ENCODE assay signal across 19 cellular contexts in genomic region chr4:39715788-39716187, GRCh38. TPM values are rescaled to one million over a fixed set of nuclear protein-coding genes. Genes with fewer than 3 reads are reported as not detected.
A peak's percentile ranks its signal among the peaks of the same experiment; 100 is the strongest.
DNase-seq lines count a peak whose midpoint lies in the region; ATAC-seq and TF ChIP-seq lines count a peak whose summit lies in the region.
"Had no signal": no experiment of that assay in that cellular context is flagged by ENCODE, and none has a peak within 500 bp of the region (broad histone marks: within the 10 kb centered on the region; RNA-seq: fewer than 3 reads in every experiment).

No MANE protein-coding gene starts in this region.

- peaks cover 64% of the 10 kb centered on the region for H3K4me1 Mint-ChIP-seq in CD4-positive, alpha-beta T cell (ENCODE audit: low read depth)
- H3K4me1 Mint-ChIP-seq in endodermal cell, result peaks cover 5% of the 10 kb centered on the region

- CTCF ChIA-PET in CD4-positive, alpha-beta T cell (lab: Charles Lee), result no interaction called here

- H3K27ac Mint-ChIP-seq in CD4-positive, alpha-beta T cell, result peak overlapping the region; percentile 9
- peak overlapping the region; percentile 71 for H3K27ac Mint-ChIP-seq in endodermal cell
- H3K27ac Mint-ChIP-seq: T-helper 17 cell had no signal

- H3K36me3 Mint-ChIP-seq in CD4-positive, alpha-beta T cell (ENCODE audit: low read depth), result peaks cover 50% of the 10 kb centered on the region
- peaks cover 53% of the 10 kb centered on the region for H3K36me3 Mint-ChIP-seq in endodermal cell (ENCODE audit: low read depth)

- TF ChIP-seq POLR2A in testis (IDR thresholded peaks at IDR 0.05), result no peak
- TF ChIP-seq POLR2A in esophagus muscularis mucosa (IDR thresholded peaks at IDR 0.05; ENCODE audit: low read depth), result no peak

- no peak overlapping the region for H3K27ac ChIP-seq in CD4-positive, alpha-beta T cell (ENCODE audit: low read depth, low read length)
- H3K27ac ChIP-seq in endodermal cell (ENCODE audit: low read depth, low read length) (no peak overlapping the region), testis (no peak overlapping the region), esophagus muscularis mucosa (replicated peaks in 1 of 4) (no peak overlapping the region)
- no peak overlapping the region for H3K27ac ChIP-seq in effector memory CD4-positive, alpha-beta T cell (ENCODE audit: insufficient read depth, low read length, poor library complexity, severe bottlenecking)
- H3K27ac ChIP-seq: parathyroid adenoma, PC-9, sigmoid colon, SJCRH30 had no signal

- no peak for TF ChIP-seq CTCF in CD4-positive, alpha-beta T cell (IDR thresholded peaks at IDR 0.05)
- no peak for TF ChIP-seq CTCF in endodermal cell (conservative IDR thresholded peaks at IDR 0.05)
- TF ChIP-seq CTCF in testis (IDR thresholded peaks at IDR 0.05), result no peak
- no peak for TF ChIP-seq CTCF in esophagus muscularis mucosa (IDR thresholded peaks at IDR 0.05)

- H3K9me3 ChIP-seq in CD4-positive, alpha-beta T cell (ENCODE audit: control insufficient read depth, low read length), result no peaks in the 10 kb centered on the region
- H3K9me3 ChIP-seq in endodermal cell (ENCODE audit: control insufficient read depth, low read length) (peaks cover 5% of the 10 kb centered on the region), testis (no peaks in the 10 kb centered on the region), esophagus muscularis mucosa (no peaks in the 10 kb centered on the region)
- no peaks in the 10 kb centered on the region for H3K9me3 ChIP-seq in effector memory CD4-positive, alpha-beta T cell (ENCODE audit: control insufficient read depth, low read length)
- H3K9me3 ChIP-seq: sigmoid colon, SJCRH30 had no signal

- H3K4me3 Mint-ChIP-seq in CD4-positive, alpha-beta T cell, result no peak overlapping the region
- H3K4me3 Mint-ChIP-seq in endodermal cell, result no peak overlapping the region
- H3K4me3 Mint-ChIP-seq: T-helper 17 cell had no signal

- no peaks in the 10 kb centered on the region for H3K27me3 Mint-ChIP-seq in CD4-positive, alpha-beta T cell
- no peaks in the 10 kb centered on the region for H3K27me3 Mint-ChIP-seq in endodermal cell (ENCODE audit: insufficient read depth)
- H3K27me3 Mint-ChIP-seq: naive thymus-derived CD4-positive, alpha-beta T cell; T-helper 17 cell had no signal

- H3K4me1 ChIP-seq in endodermal cell (ENCODE audit: control insufficient read depth, insufficient read depth, low read length) (no peaks in the 10 kb centered on the region), testis (peaks cover 8% of the 10 kb centered on the region), esophagus muscularis mucosa (peaks cover 19 to 62% (median 55%) of the 10 kb centered on the region in 4 donors)
- peaks cover 8% of the 10 kb centered on the region for H3K4me1 ChIP-seq in effector memory CD4-positive, alpha-beta T cell (ENCODE audit: control insufficient read depth, insufficient read depth, low read length, poor library complexity, severe bottlenecking)
- H3K4me1 ChIP-seq: SJCRH30 had no signal

- no peak overlapping the region for H3K9ac ChIP-seq in endodermal cell (ENCODE audit: extremely low read depth, low read length, poor library complexity, severe bottlenecking)
- H3K9ac ChIP-seq: parathyroid adenoma had no signal

- H3K36me3 ChIP-seq in endodermal cell (ENCODE audit: control insufficient read depth, insufficient read depth, low read length) (peaks cover 22% of the 10 kb centered on the region), testis (ENCODE audit: low read depth, missing control alignments) (no peaks in the 10 kb centered on the region), esophagus muscularis mucosa (peaks cover 0 to 13% (median 6%) of the 10 kb centered on the region in 4 donors)
- no peaks in the 10 kb centered on the region for H3K36me3 ChIP-seq in effector memory CD4-positive, alpha-beta T cell (ENCODE audit: control insufficient read depth, insufficient read depth, low read length)

- no peaks in the 10 kb centered on the region for H3K9me3 Mint-ChIP-seq in CD4-positive, alpha-beta T cell
- peaks cover 9% of the 10 kb centered on the region for H3K9me3 Mint-ChIP-seq in endodermal cell
- H3K9me3 Mint-ChIP-seq: naive thymus-derived CD4-positive, alpha-beta T cell had no signal

- H3K4me3 ChIP-seq in endodermal cell (ENCODE audit: low read length) (no peak overlapping the region), testis (no peak overlapping the region), esophagus muscularis mucosa (no peak overlapping the region)
- H3K4me3 ChIP-seq in effector memory CD4-positive, alpha-beta T cell (ENCODE audit: insufficient read depth, low read depth, low read length, poor library complexity, severe bottlenecking), result no peak overlapping the region
- H3K4me3 ChIP-seq: PC-9, sigmoid colon, SJCRH30 had no signal

- no peak for ATAC-seq in CD4-positive, alpha-beta T cell (ENCODE audit: poor library complexity)
- ATAC-seq in GM18858 (IDR thresholded peaks at IDR 0.05; ENCODE audit: unreplicated experiment) (peak; percentile 41), HG03432 (IDR thresholded peaks at IDR 0.05; ENCODE audit: unreplicated experiment) (peak; percentile 53)
- ATAC-seq: naive thymus-derived CD4-positive, alpha-beta T cell; T-helper 17 cell had no signal

- TF ChIP-seq EP300 in esophagus muscularis mucosa (IDR thresholded peaks at IDR 0.05), result no peak

- DNase-seq in CD4-positive, alpha-beta T cell, result no peak
- DNase-seq in endodermal cell (no peak), testis (no peak), SW480 (ENCODE audit: low spot score) (no peak), esophagus muscularis mucosa (ENCODE audit: extremely low spot score) (no peak)
- DNase-seq in effector memory CD4-positive, alpha-beta T cell, result no peak
- DNase-seq: activated gamma-delta T cell treated with Interleukin-2 at 50 U/mL for 16 hours; COR-L47; kidney; naive thymus-derived CD4-positive, alpha-beta T cell; NCI-H1417; NCI-H2171; PC-9; sigmoid colon; SJCRH30; T-helper 17 cell had no signal

- POLR2A ChIA-PET in CD4-positive, alpha-beta T cell (lab: Charles Lee), result no interaction called here

- intact Hi-C loops in CD4-positive, alpha-beta T cell (cut with DNase I, micrococcal nuclease), result no loop called here
- intact Hi-C loops in testis (cut with DNase I; ENCODE audit: low total_unique reads) (no loop called here), esophagus muscularis mucosa (cut with DNase I) (no loop called here)

- no peaks in the 10 kb centered on the region for H3K27me3 ChIP-seq in CD4-positive, alpha-beta T cell (ENCODE audit: control insufficient read depth, insufficient read depth, low read length)
- H3K27me3 ChIP-seq in endodermal cell (ENCODE audit: control insufficient read depth, insufficient read depth, low read length, poor library complexity, severe bottlenecking), result no peaks in the 10 kb centered on the region
- H3K27me3 ChIP-seq in testis, result no peaks in the 10 kb centered on the region
- no peaks in the 10 kb centered on the region for H3K27me3 ChIP-seq in effector memory CD4-positive, alpha-beta T cell (replicated peaks; ENCODE audit: control insufficient read depth, insufficient read depth, low read length, poor library complexity, severe bottlenecking)
- no peaks in the 10 kb centered on the region for H3K27me3 ChIP-seq in esophagus muscularis mucosa
- H3K27me3 ChIP-seq: sigmoid colon, SJCRH30 had no signal

- WGBS in endodermal cell (ENCODE audit: insufficient coverage in 1 of 2, insufficient read length in 1 of 2), 2 experiments, result 97 to 100% methylated on average over 1 to 3 of the region's 3 CpGs
- WGBS in testis, 2 donors, result 72 to 85% methylated on average over 3 of the region's 3 CpGs
- 74% methylated on average over 3 of the region's 3 CpGs for WGBS in esophagus muscularis mucosa

RNA-seq across cellular contexts. Expression of gene UBE2K, which starts 17.9 kb away (rescaled TPM):
- 10 to 100 TPM; 35.9 to 41.3 TPM for total RNA-seq in CD4-positive, alpha-beta T cell
- 100 to 1,000 TPM; 139 to 143 TPM for total RNA-seq in endodermal cell
- 107 TPM for polyA plus RNA-seq in endodermal cell (2013, experiment 1 of 2)
- 93.9 TPM for polyA plus RNA-seq in endodermal cell (2013, experiment 2 of 2)
- total RNA-seq in testis, result 10 to 100 TPM; 23.0 to 24.3 TPM
- 81.8 TPM for polyA plus RNA-seq in testis (ENCODE audit: insufficient read depth, low read depth, low replicate concordance)
- total RNA-seq in esophagus muscularis mucosa, result 10 to 100 TPM; 31.7 to 41.5 (median 34.3) TPM
